1 cellular context compared by ENCODE assay signal in the genomic region with DNA sequence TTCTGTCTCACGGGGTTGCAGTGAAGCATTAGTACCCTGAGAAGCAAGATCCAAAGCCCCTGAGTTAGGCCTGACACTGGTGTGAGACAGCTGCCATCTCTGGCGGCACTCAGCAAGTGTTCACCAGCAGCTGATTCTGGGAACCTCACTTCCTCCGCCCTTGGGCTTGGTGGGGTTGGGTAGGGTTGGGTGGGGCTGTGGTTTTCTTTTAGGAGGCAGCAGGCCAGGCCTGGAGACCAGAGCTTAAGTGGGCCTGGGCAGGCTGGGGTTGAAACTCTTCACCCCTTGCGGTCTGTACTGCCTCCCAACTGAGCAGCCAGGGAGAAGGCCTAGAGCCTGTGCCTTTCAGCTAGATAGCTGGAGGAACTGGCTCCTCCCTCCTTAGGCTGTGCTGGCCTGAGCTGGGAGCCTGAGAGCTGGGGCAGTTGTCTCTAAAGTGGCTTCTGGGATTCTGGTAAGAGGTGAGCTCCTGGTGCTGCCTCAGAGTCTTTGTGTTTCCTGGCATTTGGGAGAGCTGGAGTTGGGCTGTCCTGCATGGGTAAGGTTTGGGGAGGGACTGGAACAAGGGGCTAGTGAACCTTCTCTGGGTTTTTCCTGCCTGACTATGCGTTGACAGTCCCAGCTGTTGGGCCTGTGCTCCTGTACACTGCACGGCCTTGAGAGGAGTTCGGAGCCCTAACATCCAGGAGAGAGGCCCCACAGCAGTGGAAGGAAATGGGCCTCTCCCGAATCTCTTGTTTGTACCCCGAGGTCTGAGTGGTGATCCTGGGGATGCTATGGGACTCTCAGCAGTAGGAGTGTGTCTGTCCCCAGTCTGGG.
A peak's percentile ranks its signal among the peaks of the same experiment; 100 is the strongest.
TF ChIP-seq lines count a peak whose summit lies in the region.

No MANE protein-coding gene starts in this region.

TF ChIP-seq in K562, 482 proteins besides CTCF, POLR2A, EP300 and RAD21 (continued from another document and continues in another):
- TF ChIP-seq, protein P1, sequence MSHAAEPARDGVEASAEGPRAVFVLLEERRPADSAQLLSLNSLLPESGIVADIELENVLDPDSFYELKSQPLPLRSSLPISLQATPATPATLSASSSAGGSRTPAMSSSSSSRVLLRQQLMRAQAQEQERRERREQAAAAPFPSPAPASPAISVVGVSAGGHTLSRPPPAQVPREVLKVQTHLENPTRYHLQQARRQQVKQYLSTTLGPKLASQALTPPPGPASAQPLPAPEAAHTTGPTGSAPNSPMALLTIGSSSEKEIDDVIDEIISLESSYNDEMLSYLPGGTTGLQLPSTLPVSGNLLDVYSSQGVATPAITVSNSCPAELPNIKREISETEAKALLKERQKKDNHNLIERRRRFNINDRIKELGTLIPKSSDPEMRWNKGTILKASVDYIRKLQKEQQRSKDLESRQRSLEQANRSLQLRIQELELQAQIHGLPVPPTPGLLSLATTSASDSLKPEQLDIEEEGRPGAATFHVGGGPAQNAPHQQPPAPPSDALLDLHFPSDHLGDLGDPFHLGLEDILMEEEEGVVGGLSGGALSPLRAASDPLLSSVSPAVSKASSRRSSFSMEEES (CRISPR knock-in tag; IDR thresholded peaks at IDR 0.05), result no peak
- TF ChIP-seq ZNF436 (CRISPR knock-in tag; IDR thresholded peaks at IDR 0.05), result no peak
- TF ChIP-seq, protein P2, sequence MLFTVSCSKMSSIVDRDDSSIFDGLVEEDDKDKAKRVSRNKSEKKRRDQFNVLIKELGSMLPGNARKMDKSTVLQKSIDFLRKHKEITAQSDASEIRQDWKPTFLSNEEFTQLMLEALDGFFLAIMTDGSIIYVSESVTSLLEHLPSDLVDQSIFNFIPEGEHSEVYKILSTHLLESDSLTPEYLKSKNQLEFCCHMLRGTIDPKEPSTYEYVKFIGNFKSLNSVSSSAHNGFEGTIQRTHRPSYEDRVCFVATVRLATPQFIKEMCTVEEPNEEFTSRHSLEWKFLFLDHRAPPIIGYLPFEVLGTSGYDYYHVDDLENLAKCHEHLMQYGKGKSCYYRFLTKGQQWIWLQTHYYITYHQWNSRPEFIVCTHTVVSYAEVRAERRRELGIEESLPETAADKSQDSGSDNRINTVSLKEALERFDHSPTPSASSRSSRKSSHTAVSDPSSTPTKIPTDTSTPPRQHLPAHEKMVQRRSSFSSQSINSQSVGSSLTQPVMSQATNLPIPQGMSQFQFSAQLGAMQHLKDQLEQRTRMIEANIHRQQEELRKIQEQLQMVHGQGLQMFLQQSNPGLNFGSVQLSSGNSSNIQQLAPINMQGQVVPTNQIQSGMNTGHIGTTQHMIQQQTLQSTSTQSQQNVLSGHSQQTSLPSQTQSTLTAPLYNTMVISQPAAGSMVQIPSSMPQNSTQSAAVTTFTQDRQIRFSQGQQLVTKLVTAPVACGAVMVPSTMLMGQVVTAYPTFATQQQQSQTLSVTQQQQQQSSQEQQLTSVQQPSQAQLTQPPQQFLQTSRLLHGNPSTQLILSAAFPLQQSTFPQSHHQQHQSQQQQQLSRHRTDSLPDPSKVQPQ (CRISPR knock-in tag; IDR thresholded peaks at IDR 0.05; ENCODE audit: borderline replicate concordance), result no peak
- TF ChIP-seq, protein P3, sequence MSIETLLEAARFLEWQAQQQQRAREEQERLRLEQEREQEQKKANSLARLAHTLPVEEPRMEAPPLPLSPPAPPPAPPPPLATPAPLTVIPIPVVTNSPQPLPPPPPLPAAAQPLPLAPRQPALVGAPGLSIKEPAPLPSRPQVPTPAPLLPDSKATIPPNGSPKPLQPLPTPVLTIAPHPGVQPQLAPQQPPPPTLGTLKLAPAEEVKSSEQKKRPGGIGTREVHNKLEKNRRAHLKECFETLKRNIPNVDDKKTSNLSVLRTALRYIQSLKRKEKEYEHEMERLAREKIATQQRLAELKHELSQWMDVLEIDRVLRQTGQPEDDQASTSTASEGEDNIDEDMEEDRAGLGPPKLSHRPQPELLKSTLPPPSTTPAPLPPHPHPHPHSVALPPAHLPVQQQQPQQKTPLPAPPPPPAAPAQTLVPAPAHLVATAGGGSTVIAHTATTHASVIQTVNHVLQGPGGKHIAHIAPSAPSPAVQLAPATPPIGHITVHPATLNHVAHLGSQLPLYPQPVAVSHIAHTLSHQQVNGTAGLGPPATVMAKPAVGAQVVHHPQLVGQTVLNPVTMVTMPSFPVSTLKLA (conservative IDR thresholded peaks at IDR 0.05), result peak in 1 of 2 experiments; percentile 35; a peak in 1 of 4 replicates
- peak; percentile 65; the same call in 1 of the 2 replicates for TF ChIP-seq XRCC5 (IDR thresholded peaks at IDR 0.05; ENCODE audit: low read depth, low read length)
- TF ChIP-seq NCOA2 (IDR thresholded peaks at IDR 0.05; ENCODE audit: partially characterized antibody in 2 of 2), result no peak
- no peak for TF ChIP-seq PTBP1 (IDR thresholded peaks at IDR 0.05; ENCODE audit: low read depth, low read length)
- TF ChIP-seq SREBF1 (IDR thresholded peaks at IDR 0.05; ENCODE audit: borderline replicate concordance, low read depth, low read length), result no peak
- TF ChIP-seq RBM34 (IDR thresholded peaks at IDR 0.05; ENCODE audit: borderline replicate concordance, insufficient read depth, low read length), result no peak
- TF ChIP-seq RFX7 (CRISPR knock-in tag; IDR thresholded peaks at IDR 0.05), result no peak
- no peak for TF ChIP-seq KHSRP (IDR thresholded peaks at IDR 0.05)
- TF ChIP-seq, protein P4, sequence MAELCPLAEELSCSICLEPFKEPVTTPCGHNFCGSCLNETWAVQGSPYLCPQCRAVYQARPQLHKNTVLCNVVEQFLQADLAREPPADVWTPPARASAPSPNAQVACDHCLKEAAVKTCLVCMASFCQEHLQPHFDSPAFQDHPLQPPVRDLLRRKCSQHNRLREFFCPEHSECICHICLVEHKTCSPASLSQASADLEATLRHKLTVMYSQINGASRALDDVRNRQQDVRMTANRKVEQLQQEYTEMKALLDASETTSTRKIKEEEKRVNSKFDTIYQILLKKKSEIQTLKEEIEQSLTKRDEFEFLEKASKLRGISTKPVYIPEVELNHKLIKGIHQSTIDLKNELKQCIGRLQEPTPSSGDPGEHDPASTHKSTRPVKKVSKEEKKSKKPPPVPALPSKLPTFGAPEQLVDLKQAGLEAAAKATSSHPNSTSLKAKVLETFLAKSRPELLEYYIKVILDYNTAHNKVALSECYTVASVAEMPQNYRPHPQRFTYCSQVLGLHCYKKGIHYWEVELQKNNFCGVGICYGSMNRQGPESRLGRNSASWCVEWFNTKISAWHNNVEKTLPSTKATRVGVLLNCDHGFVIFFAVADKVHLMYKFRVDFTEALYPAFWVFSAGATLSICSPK (IDR thresholded peaks at IDR 0.05; ENCODE audit: borderline replicate concordance), result no peak
- TF ChIP-seq NCOA1 (IDR thresholded peaks at IDR 0.05; ENCODE audit: low read depth), result no peak
- TF ChIP-seq, protein P5, sequence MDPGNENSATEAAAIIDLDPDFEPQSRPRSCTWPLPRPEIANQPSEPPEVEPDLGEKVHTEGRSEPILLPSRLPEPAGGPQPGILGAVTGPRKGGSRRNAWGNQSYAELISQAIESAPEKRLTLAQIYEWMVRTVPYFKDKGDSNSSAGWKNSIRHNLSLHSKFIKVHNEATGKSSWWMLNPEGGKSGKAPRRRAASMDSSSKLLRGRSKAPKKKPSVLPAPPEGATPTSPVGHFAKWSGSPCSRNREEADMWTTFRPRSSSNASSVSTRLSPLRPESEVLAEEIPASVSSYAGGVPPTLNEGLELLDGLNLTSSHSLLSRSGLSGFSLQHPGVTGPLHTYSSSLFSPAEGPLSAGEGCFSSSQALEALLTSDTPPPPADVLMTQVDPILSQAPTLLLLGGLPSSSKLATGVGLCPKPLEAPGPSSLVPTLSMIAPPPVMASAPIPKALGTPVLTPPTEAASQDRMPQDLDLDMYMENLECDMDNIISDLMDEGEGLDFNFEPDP (CRISPR knock-in tag; IDR thresholded peaks at IDR 0.05), result no peak
- peak; percentile 51 for TF ChIP-seq ARID1B (IDR thresholded peaks at IDR 0.05)
- no peak for TF ChIP-seq MEF2A (IDR thresholded peaks at IDR 0.05; ENCODE audit: control insufficient read depth, low read depth, low read length)
- peak; percentile 58; the same call in 1 of the 2 replicates for TF ChIP-seq CREM (IDR thresholded peaks at IDR 0.05; ENCODE audit: low read depth)
- TF ChIP-seq ZNF143 (CRISPR knock-in tag; IDR thresholded peaks at IDR 0.05), result no peak
- TF ChIP-seq EGR1 (conservative IDR thresholded peaks at IDR 0.05), result no peak
- no peak for TF ChIP-seq HOXB6 (CRISPR knock-in tag; IDR thresholded peaks at IDR 0.05; ENCODE audit: borderline replicate concordance)
- peak; percentile 42; the same call in 1 of the 2 replicates for TF ChIP-seq HNRNPL (IDR thresholded peaks at IDR 0.05; ENCODE audit: low read depth, low read length)
- no peak for TF ChIP-seq SAP30 (IDR thresholded peaks at IDR 0.05; ENCODE audit: borderline replicate concordance, insufficient read depth, low read depth, low read length, poor library complexity, severe bottlenecking)
- TF ChIP-seq PCBP1 (IDR thresholded peaks at IDR 0.05; ENCODE audit: low read depth, low read length, poor library complexity, severe bottlenecking), result no peak
- no peak for TF ChIP-seq TARDBP (IDR thresholded peaks at IDR 0.05)
- TF ChIP-seq TGIF2 (CRISPR knock-in tag; IDR thresholded peaks at IDR 0.05), result no peak
- TF ChIP-seq, protein P6, sequence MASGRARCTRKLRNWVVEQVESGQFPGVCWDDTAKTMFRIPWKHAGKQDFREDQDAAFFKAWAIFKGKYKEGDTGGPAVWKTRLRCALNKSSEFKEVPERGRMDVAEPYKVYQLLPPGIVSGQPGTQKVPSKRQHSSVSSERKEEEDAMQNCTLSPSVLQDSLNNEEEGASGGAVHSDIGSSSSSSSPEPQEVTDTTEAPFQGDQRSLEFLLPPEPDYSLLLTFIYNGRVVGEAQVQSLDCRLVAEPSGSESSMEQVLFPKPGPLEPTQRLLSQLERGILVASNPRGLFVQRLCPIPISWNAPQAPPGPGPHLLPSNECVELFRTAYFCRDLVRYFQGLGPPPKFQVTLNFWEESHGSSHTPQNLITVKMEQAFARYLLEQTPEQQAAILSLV (tag; IDR thresholded peaks at IDR 0.05), result no peak
- no peak; the same call in 1 of the 2 replicates for TF ChIP-seq RAD51 (IDR thresholded peaks at IDR 0.05; ENCODE audit: borderline replicate concordance, low read depth)
- TF ChIP-seq RBM17 (IDR thresholded peaks at IDR 0.05; ENCODE audit: borderline replicate concordance, low read depth, low read length), result no peak
- no peak for TF ChIP-seq BCOR (IDR thresholded peaks at IDR 0.05)
- TF ChIP-seq, protein P7, sequence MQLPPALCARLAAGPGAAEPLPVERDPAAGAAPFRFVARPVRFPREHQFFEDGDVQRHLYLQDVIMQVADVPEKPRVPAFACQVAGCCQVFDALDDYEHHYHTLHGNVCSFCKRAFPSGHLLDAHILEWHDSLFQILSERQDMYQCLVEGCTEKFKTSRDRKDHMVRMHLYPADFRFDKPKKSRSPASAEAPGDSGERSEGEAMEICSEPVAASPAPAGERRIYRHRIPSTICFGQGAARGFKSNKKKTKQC (CRISPR knock-in tag; IDR thresholded peaks at IDR 0.05), result no peak
- TF ChIP-seq, protein P8, sequence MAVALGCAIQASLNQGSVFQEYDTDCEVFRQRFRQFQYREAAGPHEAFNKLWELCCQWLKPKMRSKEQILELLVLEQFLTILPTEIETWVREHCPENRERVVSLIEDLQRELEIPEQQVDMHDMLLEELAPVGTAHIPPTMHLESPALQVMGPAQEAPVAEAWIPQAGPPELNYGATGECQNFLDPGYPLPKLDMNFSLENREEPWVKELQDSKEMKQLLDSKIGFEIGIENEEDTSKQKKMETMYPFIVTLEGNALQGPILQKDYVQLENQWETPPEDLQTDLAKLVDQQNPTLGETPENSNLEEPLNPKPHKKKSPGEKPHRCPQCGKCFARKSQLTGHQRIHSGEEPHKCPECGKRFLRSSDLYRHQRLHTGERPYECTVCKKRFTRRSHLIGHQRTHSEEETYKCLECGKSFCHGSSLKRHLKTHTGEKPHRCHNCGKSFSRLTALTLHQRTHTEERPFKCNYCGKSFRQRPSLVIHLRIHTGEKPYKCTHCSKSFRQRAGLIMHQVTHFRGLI (CRISPR knock-in tag; IDR thresholded peaks at IDR 0.05), result no peak
- TF ChIP-seq FIP1L1 (IDR thresholded peaks at IDR 0.05; ENCODE audit: low read depth, low read length, poor library complexity, severe bottlenecking), result no peak
- no peak for TF ChIP-seq STAT5A (IDR thresholded peaks at IDR 0.05; ENCODE audit: borderline replicate concordance, low read length)
- peak; percentile 19 for TF ChIP-seq TAF1 (IDR thresholded peaks at IDR 0.05; ENCODE audit: control insufficient read depth, extremely low read depth, insufficient read depth, low read length, severe bottlenecking)
- TF ChIP-seq, protein P9, sequence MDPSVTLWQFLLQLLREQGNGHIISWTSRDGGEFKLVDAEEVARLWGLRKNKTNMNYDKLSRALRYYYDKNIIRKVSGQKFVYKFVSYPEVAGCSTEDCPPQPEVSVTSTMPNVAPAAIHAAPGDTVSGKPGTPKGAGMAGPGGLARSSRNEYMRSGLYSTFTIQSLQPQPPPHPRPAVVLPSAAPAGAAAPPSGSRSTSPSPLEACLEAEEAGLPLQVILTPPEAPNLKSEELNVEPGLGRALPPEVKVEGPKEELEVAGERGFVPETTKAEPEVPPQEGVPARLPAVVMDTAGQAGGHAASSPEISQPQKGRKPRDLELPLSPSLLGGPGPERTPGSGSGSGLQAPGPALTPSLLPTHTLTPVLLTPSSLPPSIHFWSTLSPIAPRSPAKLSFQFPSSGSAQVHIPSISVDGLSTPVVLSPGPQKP (CRISPR knock-in tag; IDR thresholded peaks at IDR 0.05), result no peak
- TF ChIP-seq ZNF696 (CRISPR knock-in tag; conservative IDR thresholded peaks at IDR 0.05), result no peak
- peak; percentile 76 to 89; a peak in 3 of 4 replicates for TF ChIP-seq SIN3A (IDR thresholded peaks at IDR 0.05; ENCODE audit: borderline replicate concordance in 2 of 2, control insufficient read depth in 1 of 2, low read depth in 2 of 2, low read length in 2 of 2)
- peak; percentile 75 for TF ChIP-seq ZFX (CRISPR knock-in tag; IDR thresholded peaks at IDR 0.05)
- TF ChIP-seq ZC3H11A (IDR thresholded peaks at IDR 0.05; ENCODE audit: low read depth, low read length), result no peak
- TF ChIP-seq GATAD2B (IDR thresholded peaks at IDR 0.05; ENCODE audit: borderline replicate concordance), result no peak
- TF ChIP-seq SMARCA4 (IDR thresholded peaks at IDR 0.05), result 0 out of 2 replicates have a peak, but pooled peaks have one; percentile 50
- TF ChIP-seq, protein P10, sequence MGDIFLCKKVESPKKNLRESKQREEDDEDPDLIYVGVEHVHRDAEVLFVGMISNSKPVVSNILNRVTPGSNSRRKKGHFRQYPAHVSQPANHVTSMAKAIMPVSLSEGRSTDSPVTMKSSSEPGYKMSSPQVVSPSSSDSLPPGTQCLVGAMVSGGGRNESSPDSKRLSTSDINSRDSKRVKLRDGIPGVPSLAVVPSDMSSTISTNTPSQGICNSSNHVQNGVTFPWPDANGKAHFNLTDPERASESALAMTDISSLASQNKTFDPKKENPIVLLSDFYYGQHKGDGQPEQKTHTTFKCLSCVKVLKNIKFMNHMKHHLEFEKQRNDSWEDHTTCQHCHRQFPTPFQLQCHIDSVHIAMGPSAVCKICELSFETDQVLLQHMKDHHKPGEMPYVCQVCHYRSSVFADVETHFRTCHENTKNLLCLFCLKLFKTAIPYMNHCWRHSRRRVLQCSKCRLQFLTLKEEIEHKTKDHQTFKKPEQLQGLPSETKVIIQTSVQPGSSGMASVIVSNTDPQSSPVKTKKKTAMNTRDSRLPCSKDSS (IDR thresholded peaks at IDR 0.05; ENCODE audit: low read depth, partially characterized antibody), result no peak
- TF ChIP-seq, protein P11, sequence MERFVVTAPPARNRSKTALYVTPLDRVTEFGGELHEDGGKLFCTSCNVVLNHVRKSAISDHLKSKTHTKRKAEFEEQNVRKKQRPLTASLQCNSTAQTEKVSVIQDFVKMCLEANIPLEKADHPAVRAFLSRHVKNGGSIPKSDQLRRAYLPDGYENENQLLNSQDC (CRISPR knock-in tag; IDR thresholded peaks at IDR 0.05), result no peak
- TF ChIP-seq ZNF561 (CRISPR knock-in tag; conservative IDR thresholded peaks at IDR 0.05), result no peak
- no peak; a peak in 1 of 3 replicates for TF ChIP-seq CBX3 (IDR thresholded peaks at IDR 0.05; ENCODE audit: borderline replicate concordance in 1 of 2, low read length in 2 of 2)
- TF ChIP-seq KDM5B (IDR thresholded peaks at IDR 0.05; ENCODE audit: insufficient replicate concordance, low read depth, low read length), result no peak
